12 cellular contexts compared by ENCODE assay signal in the genomic region with DNA sequence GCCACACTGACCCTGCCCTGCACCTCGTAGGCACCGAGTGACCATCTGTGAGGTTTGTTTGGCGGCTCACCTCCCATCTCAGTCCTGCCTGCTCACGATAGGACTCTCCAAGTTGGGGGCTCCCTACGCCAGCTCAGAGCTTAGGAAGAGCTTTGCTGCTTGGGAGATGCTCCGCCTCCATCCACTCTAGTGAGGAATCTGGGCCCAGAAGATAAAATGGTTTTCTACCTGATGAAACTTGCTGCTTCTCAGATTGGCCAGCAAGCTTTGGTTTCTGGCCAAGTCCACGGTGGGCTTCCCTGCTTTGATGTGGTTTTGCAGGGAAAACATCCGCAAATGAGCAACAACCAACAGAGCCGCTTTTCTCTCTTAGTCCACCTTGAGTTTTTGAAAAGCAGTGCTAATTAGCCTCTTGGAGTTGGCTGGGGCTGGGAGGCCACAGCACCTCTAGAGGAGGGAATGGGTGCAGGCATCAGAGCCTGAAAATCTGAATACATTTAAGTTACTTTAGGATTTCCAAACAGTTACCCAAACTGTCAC. TPM values are rescaled to one million over a fixed set of nuclear protein-coding genes. Genes with fewer than 3 reads are reported as not detected.
DNase-seq lines count a peak whose midpoint lies in the region; ATAC-seq and TF ChIP-seq lines count a peak whose summit lies in the region.
"Had no signal": no experiment of that assay in that cellular context is flagged by ENCODE, and none has a peak within 500 bp of the region (broad histone marks: within the 10 kb centered on the region; RNA-seq: fewer than 3 reads in every experiment).

No MANE protein-coding gene starts in this region.

- DNase-seq in NCI-H1436 (lab: John Stamatoyannopoulos, UW) (peak; percentile 20), NCI-H1436 treated with DMSO at 0.1 percent for 48 hours (lab: John Stamatoyannopoulos, UW) (no peak), NCI-H460 (ENCODE audit: extremely low read depth, low read depth) (peak; percentile 7), epithelial cell of esophagus (ENCODE audit: low read depth) (peak; percentile 41), retina (peak; percentile 36), caudate nucleus (lab: John Stamatoyannopoulos, UW) (no peak)
- DNase-seq: activated CD4-positive, alpha-beta T cell treated with anti-CD3 and anti-CD28 coated beads, Interleukin-2, amount 50 U/mL, for 48 hours; NCI-H1048; psoas muscle; substantia nigra had no signal

- H3K27ac ChIP-seq in caudate nucleus (ENCODE audit: low read depth, low read length), result no peak overlapping the region
- H3K27ac ChIP-seq: psoas muscle had no signal

- peak; percentile 88 for TF ChIP-seq CTCF in epithelial cell of esophagus (IDR thresholded peaks at IDR 0.05; ENCODE audit: insufficient read depth, low read depth, low read length, missing control alignments)

- no peak overlapping the region for H3K4me3 ChIP-seq in epithelial cell of esophagus (ENCODE audit: low read length)
- H3K4me3 ChIP-seq: psoas muscle had no signal

- ATAC-seq in HG03135 (IDR thresholded peaks at IDR 0.05; ENCODE audit: unreplicated experiment) (no peak), GM19023 (IDR thresholded peaks at IDR 0.05; ENCODE audit: unreplicated experiment) (no peak)
- ATAC-seq: psoas muscle had no signal

RNA-seq across cellular contexts. Expression of gene THNSL2, which starts 42.2 kb away (rescaled TPM):
- 1.7 and 2.1 TPM in 2 replicates for total RNA-seq in NCI-H460 (2014; rRNA removed; shearing (Covaris generic))
- 0.54 and 1.3 TPM in 2 replicates for polyA plus RNA-seq in NCI-H460 (2014; cell fraction: nucleus; rRNA removed)

Comparison
In these comparisons a context has a peak if more than half of its experiments do, and no peak if none do; other contexts are left out.
1. DNase-seq: peak in NCI-H1436 (single experiment), NCI-H460 (single experiment), epithelial cell of esophagus (single experiment) and retina (single experiment); none in NCI-H1436 treated with DMSO at 0.1 percent for 48 hours (single experiment) and caudate nucleus (0 of 61).